ENCODE assay signal across 1 cellular context in the genomic region with DNA sequence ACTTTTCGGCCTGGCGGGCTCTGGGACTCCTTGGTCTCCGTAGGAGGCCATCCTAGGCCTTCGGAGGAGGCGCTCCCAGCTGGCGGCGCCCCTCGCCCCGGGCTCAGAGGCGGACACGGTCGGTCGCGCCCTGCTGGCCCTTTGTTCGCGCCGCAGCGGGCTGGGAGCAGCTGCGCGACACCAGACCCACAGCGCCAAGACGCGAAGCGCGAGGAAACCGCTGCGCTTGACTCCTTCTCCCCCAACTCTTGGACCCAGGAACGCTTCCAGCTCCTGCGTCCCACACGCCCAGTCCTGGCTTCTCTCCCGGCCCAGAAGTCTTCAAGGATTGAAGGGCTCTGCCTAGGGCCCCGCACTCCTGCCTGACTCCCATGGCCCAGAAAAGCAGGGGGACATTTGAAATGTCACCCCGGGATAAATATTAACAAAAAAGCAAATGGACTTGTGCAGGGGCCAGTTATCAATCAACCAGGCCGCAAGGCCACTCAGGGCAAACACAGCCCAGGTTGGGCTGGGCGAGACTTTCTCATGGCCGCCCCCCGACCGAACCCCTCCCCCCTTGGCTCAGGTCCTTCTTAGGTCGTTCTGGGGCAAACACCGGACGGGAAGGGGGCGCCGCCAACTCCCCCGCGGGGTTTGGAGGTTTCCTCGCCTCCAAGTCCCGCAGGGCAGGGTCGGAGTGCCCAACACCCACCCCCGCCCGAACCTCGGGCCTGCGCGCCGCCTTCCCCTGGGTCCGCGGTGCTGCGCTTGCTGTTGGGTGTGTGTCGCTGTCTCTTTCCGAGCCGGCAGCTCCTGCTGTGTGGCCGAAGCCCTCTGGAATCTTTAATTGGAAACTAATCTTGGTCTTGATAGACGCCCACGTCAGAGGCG.
TF ChIP-seq lines count a peak whose summit lies in the region.

No MANE protein-coding gene starts in this region.

TF ChIP-seq in endothelial cell of umbilical vein, 7 proteins besides CTCF, POLR2A, EP300 and RAD21:
- peak; percentile 72 for TF ChIP-seq EZH2 (IDR thresholded peaks at IDR 0.05; ENCODE audit: borderline replicate concordance, low read depth, low read length, severe bottlenecking)
- no peak for TF ChIP-seq FOS (IDR thresholded peaks at IDR 0.05; ENCODE audit: borderline replicate concordance, insufficient read depth, low read length)
- no peak for TF ChIP-seq GATA2 (IDR thresholded peaks at IDR 0.05; ENCODE audit: insufficient read depth, insufficient read length, low read depth, low read length)
- TF ChIP-seq POLR2AphosphoS5 (IDR thresholded peaks at IDR 0.05; ENCODE audit: insufficient read depth, low read depth, low read length), result no peak
- TF ChIP-seq JUN (IDR thresholded peaks at IDR 0.05; ENCODE audit: borderline replicate concordance, insufficient read depth, insufficient read length, low read depth), result no peak
- TF ChIP-seq MYC (IDR thresholded peaks at IDR 0.05; ENCODE audit: low read depth, low read length), result no peak
- TF ChIP-seq, protein P1, sequence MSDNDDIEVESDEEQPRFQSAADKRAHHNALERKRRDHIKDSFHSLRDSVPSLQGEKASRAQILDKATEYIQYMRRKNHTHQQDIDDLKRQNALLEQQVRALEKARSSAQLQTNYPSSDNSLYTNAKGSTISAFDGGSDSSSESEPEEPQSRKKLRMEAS (IDR thresholded peaks at IDR 0.05; ENCODE audit: insufficient read depth, insufficient read length), result no peak
